Comparison of ENCODE assay signal across 9 cellular contexts in genomic region chr14:104370256-104370870, GRCh38.
A peak's percentile ranks its signal among the peaks of the same experiment; 100 is the strongest.
DNase-seq lines count a peak whose midpoint lies in the region; ATAC-seq and TF ChIP-seq lines count a peak whose summit lies in the region.
"Had no signal": no experiment of that assay in that cellular context is flagged by ENCODE, and none has a peak within 500 bp of the region (broad histone marks: within the 10 kb centered on the region; RNA-seq: fewer than 3 reads in every experiment).

No MANE protein-coding gene starts in this region.

- peaks cover 6% of the 10 kb centered on the region for H3K27me3 Mint-ChIP-seq in glutamatergic neuron (ENCODE audit: unreplicated experiment)
- H3K27me3 Mint-ChIP-seq in HFFc6 (ENCODE audit: insufficient read depth), result peaks cover under 1% of the 10 kb centered on the region; the same call in 1 of the 2 replicates

- H3K27me3 ChIP-seq in HCT116 (ENCODE audit: insufficient read depth, low read length) (no peaks in the 10 kb centered on the region), psoas muscle (ENCODE audit: insufficient read depth in 3 of 3, low read length in 2 of 3) (peaks cover 0 to 22% (median 12%) of the 10 kb centered on the region in 3 donors)

- H3K4me3 Mint-ChIP-seq in glutamatergic neuron (ENCODE audit: unreplicated experiment), result no peak overlapping the region
- no peak overlapping the region for H3K4me3 Mint-ChIP-seq in HFFc6

- H3K9me3 Mint-ChIP-seq in glutamatergic neuron (ENCODE audit: unreplicated experiment) (peaks cover 10% of the 10 kb centered on the region), HFFc6 (peaks cover 50% of the 10 kb centered on the region)

- no peaks in the 10 kb centered on the region for H4K20me1 ChIP-seq in HCT116 (ENCODE audit: insufficient read depth)

- RAD21 ChIA-PET in HCT116 (lab: Charles Lee; ENCODE audit: low non-redundant PET in 1 of 2, low total read pairs in 2 of 2, uncharacterized antibody in 2 of 2, unreplicated experiment in 2 of 2), result no interaction called here

- H3K36me3 Mint-ChIP-seq in glutamatergic neuron (ENCODE audit: unreplicated experiment) (no peaks in the 10 kb centered on the region), HFFc6 (ENCODE audit: low read depth) (peaks cover 8% of the 10 kb centered on the region; the same call in 1 of the 2 replicates)

- H3K27ac ChIP-seq in HCT116 (ENCODE audit: low read depth, low read length) (no peak overlapping the region), psoas muscle (no peak overlapping the region)

- H3K4me1 ChIP-seq in HCT116 (ENCODE audit: control insufficient read depth in 1 of 2, insufficient read depth in 2 of 2, low read length in 2 of 2), result no peaks in the 10 kb centered on the region
- no peaks in the 10 kb centered on the region for H3K4me1 ChIP-seq in psoas muscle

- H3K4me1 Mint-ChIP-seq in glutamatergic neuron (ENCODE audit: low read depth, unreplicated experiment) (no peaks in the 10 kb centered on the region), HFFc6 (ENCODE audit: low read depth) (no peaks in the 10 kb centered on the region)

- H3K4me2 ChIP-seq in HCT116 (ENCODE audit: low read length), result peak overlapping the region; percentile 14; the same call in 1 of the 2 replicates

- H3K9me3 ChIP-seq in HCT116 (ENCODE audit: control insufficient read depth in 1 of 2, insufficient read depth in 1 of 2, low read depth in 1 of 2, low read length in 2 of 2) (peaks cover 0 to 8% of the 10 kb centered on the region in 2 experiments; a peak in 3 of 4 replicates), psoas muscle (no peaks in the 10 kb centered on the region)

- no peak overlapping the region for H3K4me3 ChIP-seq in HCT116 (replicated peaks in 1 of 2; ENCODE audit: low read depth in 1 of 2, low read length in 2 of 2)
- no peak overlapping the region for H3K4me3 ChIP-seq in psoas muscle

- no peak overlapping the region for H3K9ac ChIP-seq in HCT116 (ENCODE audit: low read length)

- intact Hi-C loops in HCT116 (cut with micrococcal nuclease), result no loop called here
- intact Hi-C loops in psoas muscle (cut with DNase I), result no loop called here

- no peaks in the 10 kb centered on the region for H3K9me2 ChIP-seq in HCT116 (ENCODE audit: insufficient read depth)

- no peaks in the 10 kb centered on the region for H3K79me2 ChIP-seq in HCT116 (ENCODE audit: insufficient read depth, low read length)

- DNase-seq in HCT116 (ENCODE audit: low read depth, low spot score), result peak; percentile 10
- peak; percentile 69 for DNase-seq in NCI-H69 (lab: John Stamatoyannopoulos, UW)
- DNase-seq in glutamatergic neuron, result peak; percentile 44
- peak in 1 of 2 donors; percentile 37 for DNase-seq in psoas muscle
- no peak for DNase-seq in HK-2 (ENCODE audit: unreplicated experiment)
- no peak for DNase-seq in activated CD4-positive, CD25-positive, alpha-beta regulatory T cell (lab: John Stamatoyannopoulos, UW)
- DNase-seq in HFFc6, result no peak
- no peak for DNase-seq in EL
- DNase-seq: T-helper 9 cell had no signal

- TF ChIP-seq CTCF in HCT116 (IDR thresholded peaks at IDR 0.05 in 2 of 3, conservative IDR thresholded peaks at IDR 0.05 in 1 of 3; ENCODE audit: borderline replicate concordance in 1 of 3, insufficient read depth in 1 of 3, low read depth in 2 of 3, low read length in 2 of 3) (peak; percentile 53 to 69 (median 57); a peak in 5 of 6 replicates), glutamatergic neuron (IDR thresholded peaks at IDR 0.05; ENCODE audit: partially characterized antibody, unreplicated experiment) (peak; percentile 30), psoas muscle (IDR thresholded peaks at IDR 0.05) (peak; percentile 28), HFFc6 (IDR thresholded peaks at IDR 0.05) (no peak; the same call in 1 of the 2 replicates)

- ATAC-seq in HCT116 (peak; percentile 90), psoas muscle (no peak)

- CTCF ChIA-PET in HCT116 (lab: Charles Lee), result interaction anchor here (1.4 kb wide), 1 partner anchor 28 kb away, joined by 3 read pairs; no protein-coding TSS in a partner anchor

- POLR2A ChIA-PET in HCT116 (lab: Charles Lee), result no interaction called here

- H2AFZ ChIP-seq in HCT116 (ENCODE audit: low read depth, low read length, poor library complexity, severe bottlenecking), result no peak overlapping the region

- no peak overlapping the region for H3K27ac Mint-ChIP-seq in glutamatergic neuron (ENCODE audit: unreplicated experiment)
- no peak overlapping the region for H3K27ac Mint-ChIP-seq in HFFc6

- WGBS in psoas muscle, 3 donors, result 42 to 48% (median 42%) methylated on average over 22 of the region's 22 CpGs

- peak; percentile 63 for TF ChIP-seq RAD21 in HCT116 (IDR thresholded peaks at IDR 0.05; ENCODE audit: low read depth)

- H3K36me3 ChIP-seq in HCT116 (ENCODE audit: control insufficient read depth in 1 of 2, insufficient read depth in 2 of 2, low read length in 2 of 2) (no peaks in the 10 kb centered on the region), psoas muscle (ENCODE audit: insufficient read depth in 1 of 2, low read depth in 1 of 2) (no peaks in the 10 kb centered on the region)

- BruUV-seq in HCT116 (replicated peaks; lab: Mats Ljungman, UMichigan), result no TSS peak

- TF ChIP-seq POLR2A in HCT116 (IDR thresholded peaks at IDR 0.05; ENCODE audit: borderline replicate concordance, extremely low read depth, insufficient read depth, insufficient read length), result no peak

TF ChIP-seq in HCT116, 20 proteins besides CTCF, POLR2A, EP300 and RAD21:
- TF ChIP-seq REST (IDR thresholded peaks at IDR 0.05; ENCODE audit: low read depth) (no peak), ZNF274 (IDR thresholded peaks at IDR 0.05; ENCODE audit: low read depth, low read length) (no peak), ATF3 (IDR thresholded peaks at IDR 0.05) (no peak), SRF (IDR thresholded peaks at IDR 0.05; ENCODE audit: low read depth) (no peak)

Comparison
In these comparisons a context has a peak if more than half of its experiments do, and no peak if none do; other contexts are left out.
1. DNase-seq: peak in HCT116 (single experiment), NCI-H69 (single experiment) and glutamatergic neuron (single experiment); none in HK-2 (single experiment), activated CD4-positive, CD25-positive, alpha-beta regulatory T cell (0 of 4), HFFc6 (single experiment) and EL (single experiment).